8 cellular contexts compared by ENCODE assay signal in genomic region chr19:53865523-53865917, GRCh38. TPM values are rescaled to one million over a fixed set of nuclear protein-coding genes. Genes with fewer than 3 reads are reported as not detected.
DNase-seq lines count a peak whose midpoint lies in the region; ATAC-seq and TF ChIP-seq lines count a peak whose summit lies in the region.

No MANE protein-coding gene starts in this region.

- POLR2A ChIA-PET in MCF 10A (lab: Yijun Ruan, JAX), result no interaction called here

- ATAC-seq in sciatic nerve, result no peak

- peaks cover 26% of the 10 kb centered on the region for H3K4me1 Mint-ChIP-seq in activated naive CD4-positive, alpha-beta T cell treated with anti-CD3 and anti-CD28 coated beads, Interleukin-2, amount 10 ng/mL, durations not matched to agents 7 days and 5 days
- H3K4me1 Mint-ChIP-seq in MCF 10A (ENCODE audit: insufficient read depth, unreplicated experiment) (peaks cover 14% of the 10 kb centered on the region), type B pancreatic cell (ENCODE audit: unreplicated experiment) (no peaks in the 10 kb centered on the region)

- in situ Hi-C loops in ACHN (cut with HindIII; ENCODE audit: low pct_ligation_motif_present, low pct_unique_long_range_greater_than_20kb, low sequenced_read_pairs), result no loop called here

- TF ChIP-seq CTCF in MCF 10A (IDR thresholded peaks at IDR 0.05; ENCODE audit: unreplicated experiment) (no peak), type B pancreatic cell (conservative IDR thresholded peaks at IDR 0.05) (no peak)

- no peak for DNase-seq in activated naive CD4-positive, alpha-beta T cell treated with anti-CD3 and anti-CD28 coated beads, Interleukin-2, amount 10 ng/mL, durations not matched to agents 7 days and 5 days
- DNase-seq in activated naive CD4-positive, alpha-beta T cell treated with Interleukin-2 at 50 U/mL for 16 hours, result no peak
- DNase-seq in MCF 10A (ENCODE audit: unreplicated experiment) (no peak), medulla oblongata (ENCODE audit: extremely low spot score) (peak; percentile 44), type B pancreatic cell (ENCODE audit: extremely low spot score, unreplicated experiment) (no peak), ACHN (no peak), sciatic nerve (ENCODE audit: low spot score) (no peak), DMS79 (lab: John Stamatoyannopoulos, UW) (no peak)

- peaks cover 4% of the 10 kb centered on the region for H3K36me3 Mint-ChIP-seq in activated naive CD4-positive, alpha-beta T cell treated with anti-CD3 and anti-CD28 coated beads, Interleukin-2, amount 10 ng/mL, durations not matched to agents 7 days and 5 days
- H3K36me3 Mint-ChIP-seq in MCF 10A (ENCODE audit: insufficient read depth, unreplicated experiment) (peaks cover 7% of the 10 kb centered on the region), type B pancreatic cell (no peaks in the 10 kb centered on the region)

- peak overlapping the region; percentile 91 for H3K4me3 Mint-ChIP-seq in activated naive CD4-positive, alpha-beta T cell treated with anti-CD3 and anti-CD28 coated beads, Interleukin-2, amount 10 ng/mL, durations not matched to agents 7 days and 5 days
- H3K4me3 Mint-ChIP-seq in MCF 10A (ENCODE audit: unreplicated experiment), result no peak overlapping the region
- H3K4me3 Mint-ChIP-seq in type B pancreatic cell, result peak overlapping the region; percentile 98

- no TSS peak for BruUV-seq in MCF 10A (replicated peaks; lab: Mats Ljungman, UMichigan)

- H3K27me3 Mint-ChIP-seq in activated naive CD4-positive, alpha-beta T cell treated with anti-CD3 and anti-CD28 coated beads, Interleukin-2, amount 10 ng/mL, durations not matched to agents 7 days and 5 days, result peaks cover 26% of the 10 kb centered on the region
- H3K27me3 Mint-ChIP-seq in MCF 10A (ENCODE audit: insufficient read depth, unreplicated experiment), result no peaks in the 10 kb centered on the region
- no peaks in the 10 kb centered on the region for H3K27me3 Mint-ChIP-seq in type B pancreatic cell

- peak overlapping the region; percentile 82 for H3K27ac Mint-ChIP-seq in activated naive CD4-positive, alpha-beta T cell treated with anti-CD3 and anti-CD28 coated beads, Interleukin-2, amount 10 ng/mL, durations not matched to agents 7 days and 5 days
- H3K27ac Mint-ChIP-seq in MCF 10A (ENCODE audit: low read depth, unreplicated experiment) (peak overlapping the region; percentile 100), type B pancreatic cell (peak overlapping the region; percentile 98)

- intact Hi-C loops in MCF 10A (cut with micrococcal nuclease) (loop anchor here (5.0 to 10.0 kb wide), 2 partner anchors 239 to 337 kb away; partner anchors contain the start of genes NDUFA3, OSCAR and RPS9), sciatic nerve (cut with DNase I) (no loop called here)

- no peaks in the 10 kb centered on the region for H3K9me3 Mint-ChIP-seq in activated naive CD4-positive, alpha-beta T cell treated with anti-CD3 and anti-CD28 coated beads, Interleukin-2, amount 10 ng/mL, durations not matched to agents 7 days and 5 days
- H3K9me3 Mint-ChIP-seq in MCF 10A (ENCODE audit: unreplicated experiment), result no peaks in the 10 kb centered on the region
- H3K9me3 Mint-ChIP-seq in type B pancreatic cell, result no peaks in the 10 kb centered on the region

- CTCF ChIA-PET in activated naive CD4-positive, alpha-beta T cell treated with anti-CD3 and anti-CD28 coated beads, Interleukin-2, amount 10 ng/mL, durations not matched to agents 7 days and 5 days (lab: Charles Lee), result interaction anchor here (1.3 to 1.6 kb wide), 3 partner anchors 12 to 14 kb away, joined by 3 to 6 read pairs (median 5); no protein-coding TSS in a partner anchor
- CTCF ChIA-PET in MCF 10A (lab: Yijun Ruan, JAX), result interaction anchor here (0.6 to 3.3 kb wide), 2 partner anchors 19 to 22 kb away, joined by 3 to 15 read pairs; no protein-coding TSS in a partner anchor

RNA-seq across cellular contexts. Expression of gene MYADM, which starts 2.2 kb away (rescaled TPM):
- total RNA-seq in MCF 10A (2022), result 39.0 and 43.3 TPM in 2 replicates
- 69.5 and 73.5 TPM in 2 replicates for total RNA-seq in type B pancreatic cell (ENCODE audit: low replicate concordance)
- 120 TPM for total RNA-seq in sciatic nerve

RNA-seq across cellular contexts. Expression of gene PRKCG, which starts 16.5 kb away (rescaled TPM):
- total RNA-seq in MCF 10A (2022) (not detected in 2 replicates), type B pancreatic cell (ENCODE audit: low replicate concordance) (2.4 and 3.1 TPM in 2 replicates), sciatic nerve (not detected)

RNA-seq across cellular contexts. Expression of gene NLRP12, which starts 41.4 kb away (rescaled TPM):
- total RNA-seq in MCF 10A (2022) (not detected in 2 replicates), type B pancreatic cell (ENCODE audit: low replicate concordance) (not detected in 2 replicates), sciatic nerve (1.7 TPM)

RNA-seq across cellular contexts. Expression of gene CACNG7, which starts 43.6 kb away (rescaled TPM):
- not detected in 2 replicates for total RNA-seq in MCF 10A (2022)
- total RNA-seq in type B pancreatic cell (ENCODE audit: low replicate concordance), result 0.67 and 6.0 TPM in 2 replicates
- total RNA-seq in sciatic nerve, result not detected
